In the genomic region with DNA sequence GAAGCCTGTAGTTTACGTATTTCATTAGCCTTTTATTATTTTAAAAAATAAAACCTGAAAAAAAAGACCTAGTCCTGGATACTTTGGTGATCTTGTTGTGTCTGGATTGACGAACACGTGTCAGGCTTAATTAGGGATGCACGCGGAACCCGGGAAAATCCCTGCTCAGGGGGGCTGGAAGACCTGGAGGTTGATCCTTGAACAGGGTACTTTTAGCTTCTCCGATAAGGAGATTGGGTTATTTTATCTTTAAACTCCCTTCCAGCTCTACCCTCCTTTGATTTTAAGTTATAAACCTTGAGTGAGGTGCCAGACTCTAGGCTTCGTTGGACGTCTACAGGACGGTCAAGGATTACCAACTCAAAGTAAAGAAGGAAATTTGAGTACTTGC, we compare ENCODE assay signal across 8 cellular contexts. TPM values are rescaled to one million over a fixed set of nuclear protein-coding genes. Genes with fewer than 3 reads are reported as not detected.
DNase-seq lines count a peak whose midpoint lies in the region; ATAC-seq and TF ChIP-seq lines count a peak whose summit lies in the region.

No MANE protein-coding gene starts in this region.

- peak overlapping the region; percentile 74 to 90 for H3K4me3 ChIP-seq in duodenal mucosa (ENCODE audit: low read depth in 1 of 2, low read length in 2 of 2)

- in situ Hi-C loops in KBM-7 (cut with MboI; ENCODE audit: low pct_unique_long_range_greater_than_20kb, low sequenced_read_pairs) = no loop called here

- H3K4me1 ChIP-seq in duodenal mucosa (ENCODE audit: control insufficient read depth in 1 of 2, insufficient read depth in 2 of 2, low read length in 2 of 2) = peaks cover 7 to 15% of the 10 kb centered on the region in 2 donors

- H3K27ac ChIP-seq in duodenal mucosa (ENCODE audit: low read depth, low read length) = no peak overlapping the region

- H3K9me3 Mint-ChIP-seq in activated naive CD4-positive, alpha-beta T cell treated with anti-CD3 and anti-CD28 coated beads, Interleukin-2, amount 50 U/mL, for 24 hours = no peaks in the 10 kb centered on the region
- H3K9me3 Mint-ChIP-seq in natural killer cell = no peaks in the 10 kb centered on the region

- peaks cover 39% of the 10 kb centered on the region for H3K4me1 Mint-ChIP-seq in activated naive CD4-positive, alpha-beta T cell treated with anti-CD3 and anti-CD28 coated beads, Interleukin-2, amount 50 U/mL, for 24 hours
- peaks cover 17 to 32% of the 10 kb centered on the region in 2 donors for H3K4me1 Mint-ChIP-seq in natural killer cell

- ATAC-seq in natural killer cell = peak in 1 of 3 donors; percentile 14

- no peaks in the 10 kb centered on the region for H3K27me3 Mint-ChIP-seq in activated naive CD4-positive, alpha-beta T cell treated with anti-CD3 and anti-CD28 coated beads, Interleukin-2, amount 50 U/mL, for 24 hours
- no peaks in the 10 kb centered on the region for H3K27me3 Mint-ChIP-seq in natural killer cell (ENCODE audit: low read depth in 2 of 2)

- no peak for TF ChIP-seq CTCF in natural killer cell (IDR thresholded peaks at IDR 0.05)

- H3K36me3 Mint-ChIP-seq in activated naive CD4-positive, alpha-beta T cell treated with anti-CD3 and anti-CD28 coated beads, Interleukin-2, amount 50 U/mL, for 24 hours = peaks cover 15% of the 10 kb centered on the region
- H3K36me3 Mint-ChIP-seq in natural killer cell = no peaks in the 10 kb centered on the region

- H3K9ac ChIP-seq in duodenal mucosa (ENCODE audit: low read depth in 1 of 2, low read length in 2 of 2) = peak overlapping the region in 1 of 2 donors; percentile 35

- intact Hi-C loops in natural killer cell (cut with micrococcal nuclease) = loop anchor here (1.0 kb wide), 2 partner anchors 29 to 79 kb away; a partner anchor contains a TSS

- DNase-seq in activated naive CD4-positive, alpha-beta T cell treated with anti-CD3 and anti-CD28 coated beads, Interleukin-2, amount 50 U/mL, for 16 hours = no peak
- peak; percentile 11 for DNase-seq in KBM-7
- DNase-seq in natural killer cell = no peak
- DNase-seq in GOT3 (lab: John Stamatoyannopoulos, UW) = no peak
- DNase-seq in pons (ENCODE audit: low spot score) = no peak
- DNase-seq in central memory CD4-positive, alpha-beta T cell = no peak

- peak overlapping the region; percentile 92 for H3K4me3 Mint-ChIP-seq in activated naive CD4-positive, alpha-beta T cell treated with anti-CD3 and anti-CD28 coated beads, Interleukin-2, amount 50 U/mL, for 24 hours
- H3K4me3 Mint-ChIP-seq in natural killer cell = peak overlapping the region; percentile 92

- peaks cover under 1 to 8% of the 10 kb centered on the region in 2 donors for H3K36me3 ChIP-seq in duodenal mucosa (ENCODE audit: control insufficient read depth in 1 of 2, insufficient read depth in 2 of 2, low read length in 2 of 2)

- no peaks in the 10 kb centered on the region for H3K9me3 ChIP-seq in duodenal mucosa (ENCODE audit: control insufficient read depth in 1 of 2, low read length in 2 of 2)

- peak overlapping the region; percentile 93 for H3K27ac Mint-ChIP-seq in activated naive CD4-positive, alpha-beta T cell treated with anti-CD3 and anti-CD28 coated beads, Interleukin-2, amount 50 U/mL, for 24 hours
- peak overlapping the region; percentile 52 to 91 for H3K27ac Mint-ChIP-seq in natural killer cell

- H3K27me3 ChIP-seq in duodenal mucosa (ENCODE audit: control insufficient read depth in 1 of 2, insufficient read depth in 2 of 2, low read length in 2 of 2) = no peaks in the 10 kb centered on the region

RNA-seq across cellular contexts. Expression of a gene that starts 0.6 kb away (rescaled TPM):
- 1 to 10 TPM; 2.8 to 5.7 (median 5.2) TPM for total RNA-seq in natural killer cell

RNA-seq across cellular contexts. Expression of a gene that starts 28.7 kb away (rescaled TPM):
- total RNA-seq in natural killer cell = 10 to 100 TPM; 13.8 to 16.1 (median 15.2) TPM

RNA-seq across cellular contexts. Expression of a gene that starts 28.9 kb away (rescaled TPM):
- total RNA-seq in natural killer cell = 1 to 10 TPM; 7.0 to 7.5 (median 7.5) TPM
